24 cellular contexts compared by ENCODE assay signal in genomic region chr15:29324746-29325145, GRCh38.
"Had no signal": no experiment of that assay in that cellular context is flagged by ENCODE, and none has a peak within 500 bp of the region (broad histone marks: within the 10 kb centered on the region; RNA-seq: fewer than 3 reads in every experiment).

No MANE protein-coding gene starts in this region.

- FAIRE-seq: urothelium cell line had no signal

- H3K4me2 ChIP-seq: neural progenitor cell had no signal

- H3K4me3 ChIP-seq: left ventricle myocardium inferior, lung, neural progenitor cell, right atrium auricular region, skin epidermis, spleen, suprapubic skin, thoracic aorta, tibial artery, upper lobe of right lung had no signal

- DNase-seq: hypothalamus; immature natural killer cell; islet precursor cell; left ventricle myocardium inferior; mesendoderm; naive B cell; natural killer cell; nephron progenitor cell; occipital lobe; spleen; stimulated activated CD4-positive, alpha-beta T cell treated with anti-CD3 and anti-CD28 coated beads, Interleukin-4, amount 100 ng/mL, for 24 hours; stimulated activated naive CD4-positive, alpha-beta T cell; tibial artery; trophoblast cell; upper lobe of right lung had no signal

- H3K36me3 ChIP-seq: left ventricle myocardium inferior, neural progenitor cell, neutrophil, right atrium auricular region, spleen, suprapubic skin, thoracic aorta, tibial artery, upper lobe of right lung had no signal

- H3K27me3 ChIP-seq: neural progenitor cell, neutrophil, right atrium auricular region, spleen, suprapubic skin, tibial artery, upper lobe of right lung had no signal

- H3K9ac ChIP-seq: neural progenitor cell, parathyroid adenoma had no signal

- H2AFZ ChIP-seq: neural progenitor cell, parathyroid adenoma had no signal

- H3K27ac ChIP-seq: left ventricle myocardium inferior, neural progenitor cell, neutrophil, parathyroid adenoma, right atrium auricular region, skin epidermis, spleen, suprapubic skin, thoracic aorta, tibial artery, upper lobe of right lung had no signal

- H3K4me1 ChIP-seq: left ventricle myocardium inferior, parathyroid adenoma, right atrium auricular region, spleen, suprapubic skin, tibial artery, upper lobe of right lung had no signal

- H3K9me3 ChIP-seq: neutrophil, right atrium auricular region, thoracic aorta had no signal
